In genomic region chr1:210311726-210312493, GRCh38 we compare ENCODE assay signal across 8 cellular contexts. TPM values are rescaled to one million over a fixed set of nuclear protein-coding genes. Genes with fewer than 3 reads are reported as not detected.
DNase-seq lines count a peak whose midpoint lies in the region; ATAC-seq and TF ChIP-seq lines count a peak whose summit lies in the region.

No MANE protein-coding gene starts in this region.

- H3K4me1 Mint-ChIP-seq in neural crest cell, result peaks cover 18% of the 10 kb centered on the region

- TF ChIP-seq EP300 in esophagus muscularis mucosa (IDR thresholded peaks at IDR 0.05), result no peak

- H3K9ac ChIP-seq in BLaER1 (peak overlapping the region; percentile 71), Loucy (ENCODE audit: low read depth, low read length, poor library complexity, severe bottlenecking) (peak overlapping the region; percentile 38)

- DNase-seq in esophagus muscularis mucosa (ENCODE audit: extremely low spot score) (no peak), neural crest cell (ENCODE audit: low read depth, low spot score) (no peak), NCI-H345 treated with DMSO at 0.1 percent for 48 hours (lab: John Stamatoyannopoulos, UW; ENCODE audit: unreplicated experiment) (no peak), NCI-H1436 (lab: John Stamatoyannopoulos, UW) (no peak), Kasumi-1 (lab: John Stamatoyannopoulos, UW) (no peak)

- no peaks in the 10 kb centered on the region for H3K9me2 ChIP-seq in Loucy (replicated peaks; ENCODE audit: low read depth, low read length)

- peak overlapping the region; percentile 82 for H3K4me3 Mint-ChIP-seq in neural crest cell

- H3K27me3 ChIP-seq in BLaER1, result no peaks in the 10 kb centered on the region
- no peaks in the 10 kb centered on the region for H3K27me3 ChIP-seq in Loucy (ENCODE audit: insufficient read depth, low read length, poor library complexity, severe bottlenecking)
- peaks cover 0 to 4% (median 0%) of the 10 kb centered on the region in 4 donors for H3K27me3 ChIP-seq in esophagus muscularis mucosa

- TF ChIP-seq POLR2A in esophagus muscularis mucosa (IDR thresholded peaks at IDR 0.05; ENCODE audit: low read depth), result no peak

- no peak for TF ChIP-seq CTCF in Loucy (conservative IDR thresholded peaks at IDR 0.05; ENCODE audit: low read length)
- TF ChIP-seq CTCF in esophagus muscularis mucosa (IDR thresholded peaks at IDR 0.05), result no peak
- TF ChIP-seq CTCF in neural crest cell (conservative IDR thresholded peaks at IDR 0.05), result no peak

- peak overlapping the region; percentile 95 for H3K27ac Mint-ChIP-seq in neural crest cell (ENCODE audit: unreplicated experiment)

- 57% methylated on average over 18 of the region's 18 CpGs for WGBS in esophagus muscularis mucosa

- no peak overlapping the region for H3K27ac ChIP-seq in BLaER1
- peak overlapping the region; percentile 59 to 79 (median 66) for H3K27ac ChIP-seq in esophagus muscularis mucosa (replicated peaks in 1 of 4)

- H3K36me3 ChIP-seq in BLaER1 (no peaks in the 10 kb centered on the region), Loucy (ENCODE audit: insufficient read depth, low read length) (no peaks in the 10 kb centered on the region), esophagus muscularis mucosa (no peaks in the 10 kb centered on the region)

- no peak for ATAC-seq in GM18517 (IDR thresholded peaks at IDR 0.05; ENCODE audit: unreplicated experiment)

- H3K4me3 ChIP-seq in BLaER1 (peak overlapping the region; percentile 66), Loucy (ENCODE audit: low read length, poor library complexity, severe bottlenecking) (peak overlapping the region; percentile 71), esophagus muscularis mucosa (peak overlapping the region; percentile 44 to 55 (median 48))

- intact Hi-C loops in esophagus muscularis mucosa (cut with DNase I), result loop anchor here (2.0 kb wide), 2 partner anchors 111 to 169 kb away; no protein-coding TSS in a partner anchor

- H3K9me3 ChIP-seq in BLaER1 (no peaks in the 10 kb centered on the region), Loucy (ENCODE audit: insufficient read depth, low read depth, low read length) (no peaks in the 10 kb centered on the region), esophagus muscularis mucosa (no peaks in the 10 kb centered on the region)

- no peaks in the 10 kb centered on the region for H3K9me3 Mint-ChIP-seq in neural crest cell

- H3K79me2 ChIP-seq in Loucy (ENCODE audit: insufficient read depth, low read length), result no peaks in the 10 kb centered on the region

- peak overlapping the region; percentile 87 for H3K4me2 ChIP-seq in BLaER1
- H3K4me2 ChIP-seq in Loucy (ENCODE audit: low read depth, low read length, poor library complexity, severe bottlenecking), result peak overlapping the region; percentile 80

- no peaks in the 10 kb centered on the region for H3F3A ChIP-seq in Loucy (ENCODE audit: low read depth)

- H4K20me1 ChIP-seq in BLaER1 (no peaks in the 10 kb centered on the region), Loucy (ENCODE audit: insufficient read depth, low read length, poor library complexity, severe bottlenecking) (no peaks in the 10 kb centered on the region)

- no peaks in the 10 kb centered on the region for H3K36me3 Mint-ChIP-seq in neural crest cell (ENCODE audit: low read depth)

- H3K27me3 Mint-ChIP-seq in neural crest cell (ENCODE audit: low read depth), result no peaks in the 10 kb centered on the region

- H3K4me1 ChIP-seq in BLaER1, result no peaks in the 10 kb centered on the region
- H3K4me1 ChIP-seq in Loucy (ENCODE audit: insufficient read depth, low read length, poor library complexity, severe bottlenecking), result no peaks in the 10 kb centered on the region
- peaks cover 11 to 17% (median 16%) of the 10 kb centered on the region in 4 donors for H3K4me1 ChIP-seq in esophagus muscularis mucosa

- H2AFZ ChIP-seq in Loucy (ENCODE audit: low read length), result peak overlapping the region; percentile 96

RNA-seq across cellular contexts. Expression of gene HHAT, which starts 16.8 kb away (rescaled TPM):
- total RNA-seq in esophagus muscularis mucosa (1 to 10 TPM in 2 of 4 donors, under 1 TPM in 2; 0.83 to 1.6 (median 1.2) TPM), neural crest cell (5.5 and 6.9 TPM in 2 replicates)
